Comparison of ENCODE assay signal across 8 cellular contexts in the genomic region with DNA sequence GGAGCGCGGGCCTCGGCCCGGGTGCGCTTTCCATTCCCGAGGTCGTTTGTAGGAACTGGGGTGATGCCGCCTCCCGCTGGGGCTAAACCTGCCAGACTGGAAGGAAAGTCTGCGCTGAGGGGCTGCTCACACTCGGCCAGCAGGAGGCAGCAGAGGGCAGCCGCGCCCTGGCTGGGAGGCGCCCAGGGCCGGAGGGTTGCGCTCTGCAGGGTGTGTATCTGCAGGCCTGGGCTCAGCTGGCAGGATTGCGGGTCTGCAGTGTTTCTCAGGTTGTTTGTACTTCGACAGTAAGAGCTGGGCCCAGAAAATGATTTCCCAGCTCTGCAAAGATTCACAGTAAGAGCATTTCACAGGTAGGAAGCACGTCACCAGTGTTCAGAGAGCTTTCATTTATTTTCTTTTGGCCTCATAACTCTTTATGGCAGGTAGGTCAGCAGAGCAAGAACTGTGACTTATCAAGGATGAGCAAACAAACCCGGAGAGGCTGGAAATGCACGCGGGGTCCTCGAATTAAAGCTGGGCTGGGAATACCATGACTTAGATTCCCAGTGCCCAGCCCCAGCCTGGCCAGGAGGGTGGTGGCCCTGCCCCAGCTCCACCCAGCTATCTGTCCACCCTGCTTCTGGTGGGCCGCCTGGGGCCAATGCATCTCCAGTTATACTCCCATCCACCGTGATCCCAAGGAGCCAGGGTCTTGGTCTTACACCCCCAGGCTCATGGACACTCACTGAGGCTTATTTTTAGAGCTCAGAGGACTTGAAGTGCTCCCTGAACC. TPM values are rescaled to one million over a fixed set of nuclear protein-coding genes. Genes with fewer than 3 reads are reported as not detected.
DNase-seq lines count a peak whose midpoint lies in the region; ATAC-seq and TF ChIP-seq lines count a peak whose summit lies in the region.

No MANE protein-coding gene starts in this region.

- H3K9me3 ChIP-seq in BE2C: no peaks in the 10 kb centered on the region
- H3K9me3 ChIP-seq in left ventricle myocardium inferior (replicated peaks): no peaks in the 10 kb centered on the region
- H3K9me3 ChIP-seq in sigmoid colon: no peaks in the 10 kb centered on the region

- no peak overlapping the region for H3K27ac Mint-ChIP-seq in activated naive CD8-positive, alpha-beta T cell treated with anti-CD3 and anti-CD28 coated beads, Interleukin-2, amount 10 ng/mL, durations not matched to agents 7 days and 5 days

- POLR2A ChIA-PET in activated naive CD8-positive, alpha-beta T cell treated with anti-CD3 and anti-CD28 coated beads, Interleukin-2, amount 10 ng/mL, durations not matched to agents 7 days and 5 days (lab: Charles Lee): interaction anchor here (0.6 kb wide), 1 partner anchor 19 kb away, joined by 4 read pairs; no protein-coding TSS in a partner anchor

- no peak overlapping the region for H3K4me3 Mint-ChIP-seq in activated naive CD8-positive, alpha-beta T cell treated with anti-CD3 and anti-CD28 coated beads, Interleukin-2, amount 10 ng/mL, durations not matched to agents 7 days and 5 days

- H3K36me3 ChIP-seq in BE2C (no peaks in the 10 kb centered on the region), left ventricle myocardium inferior (no peaks in the 10 kb centered on the region), sigmoid colon (no peaks in the 10 kb centered on the region)

- peaks cover 2% of the 10 kb centered on the region for H3K27me3 Mint-ChIP-seq in activated naive CD8-positive, alpha-beta T cell treated with anti-CD3 and anti-CD28 coated beads, Interleukin-2, amount 10 ng/mL, durations not matched to agents 7 days and 5 days

- intact Hi-C loops in left ventricle myocardium inferior (cut with micrococcal nuclease): loop anchor here (5.0 kb wide), 1 partner anchor 137 kb away; no protein-coding TSS in a partner anchor
- intact Hi-C loops in sigmoid colon (cut with DNase I): loop anchor here (1.0 to 5.0 kb wide), 3 partner anchors 92 to 257 kb away; no protein-coding TSS in a partner anchor

- TF ChIP-seq EP300 in sigmoid colon (IDR thresholded peaks at IDR 0.05): no peak

- no peaks in the 10 kb centered on the region for H3K36me3 Mint-ChIP-seq in activated naive CD8-positive, alpha-beta T cell treated with anti-CD3 and anti-CD28 coated beads, Interleukin-2, amount 10 ng/mL, durations not matched to agents 7 days and 5 days

- ATAC-seq in GM19372 (IDR thresholded peaks at IDR 0.05; ENCODE audit: low read depth, unreplicated experiment) (peak; percentile 97), HG03442 (IDR thresholded peaks at IDR 0.05; ENCODE audit: unreplicated experiment) (peak; percentile 93)
- ATAC-seq in activated naive CD8-positive, alpha-beta T cell treated with anti-CD3 and anti-CD28 coated beads, Interleukin-2, amount 10 ng/mL, durations not matched to agents 7 days and 5 days (ENCODE audit: low read depth): peak; percentile 100

- H3K9me3 Mint-ChIP-seq in activated naive CD8-positive, alpha-beta T cell treated with anti-CD3 and anti-CD28 coated beads, Interleukin-2, amount 10 ng/mL, durations not matched to agents 7 days and 5 days: no peaks in the 10 kb centered on the region

- H3K27ac ChIP-seq in left ventricle myocardium inferior (replicated peaks): no peak overlapping the region
- H3K27ac ChIP-seq in sigmoid colon: no peak overlapping the region

- H3K4me1 ChIP-seq in BE2C (no peaks in the 10 kb centered on the region), left ventricle myocardium inferior (peaks cover 8% of the 10 kb centered on the region), sigmoid colon (peaks cover 0 to 7% (median 6%) of the 10 kb centered on the region in 4 donors)

- no peaks in the 10 kb centered on the region for H3K27me3 ChIP-seq in BE2C
- H3K27me3 ChIP-seq in left ventricle myocardium inferior (ENCODE audit: low read depth): peaks cover 36% of the 10 kb centered on the region
- peaks cover 0 to 8% (median 3%) of the 10 kb centered on the region in 3 donors for H3K27me3 ChIP-seq in sigmoid colon

- peak; percentile 86 for TF ChIP-seq CTCF in BE2C (IDR thresholded peaks at IDR 0.05; ENCODE audit: low read depth, low read length)
- TF ChIP-seq CTCF in left ventricle myocardium inferior (IDR thresholded peaks at IDR 0.05; ENCODE audit: borderline replicate concordance): peak; percentile 96
- TF ChIP-seq CTCF in sigmoid colon (IDR thresholded peaks at IDR 0.05): peak; percentile 90 to 97 (median 92)

- H3K4me1 Mint-ChIP-seq in activated naive CD8-positive, alpha-beta T cell treated with anti-CD3 and anti-CD28 coated beads, Interleukin-2, amount 10 ng/mL, durations not matched to agents 7 days and 5 days: peaks cover 3% of the 10 kb centered on the region

- WGBS in sigmoid colon, 2 donors: 8 to 21% methylated on average over 25 of the region's 25 CpGs

- TF ChIP-seq POLR2A in sigmoid colon (IDR thresholded peaks at IDR 0.05): no peak

- H3K4me3 ChIP-seq in BE2C (ENCODE audit: low read depth, low read length): no peak overlapping the region
- no peak overlapping the region for H3K4me3 ChIP-seq in left ventricle myocardium inferior
- H3K4me3 ChIP-seq in sigmoid colon: no peak overlapping the region

- DNase-seq in BE2C (peak; percentile 80), T follicular helper cell (ENCODE audit: low read depth) (peak; percentile 73), left ventricle myocardium inferior (peak; percentile 74), sigmoid colon (peak; percentile 86), mesenteric fat pad (ENCODE audit: low spot score) (no peak)
- DNase-seq in activated naive CD8-positive, alpha-beta T cell treated with anti-CD3 and anti-CD28 coated beads, Interleukin-2, amount 10 ng/mL, durations not matched to agents 7 days and 5 days: peak; percentile 91

RNA-seq across cellular contexts. Expression of a gene that starts 15.2 kb away (rescaled TPM):
- polyA plus RNA-seq in BE2C (2012; ENCODE audit: insufficient read depth, insufficient read length, low read depth): 59.9 TPM
- total RNA-seq in activated naive CD8-positive, alpha-beta T cell treated with anti-CD3 and anti-CD28 coated beads, Interleukin-2, amount 10 ng/mL, durations not matched to agents 7 days and 5 days: 10 to 100 TPM; 39.9 to 45.6 TPM
- total RNA-seq in left ventricle myocardium inferior: 38.2 TPM
- total RNA-seq in sigmoid colon: 10 to 100 TPM; 22.7 to 44.0 (median 34.6) TPM
- 10 to 100 TPM; 18.4 to 23.8 (median 22.8) TPM for polyA plus RNA-seq in sigmoid colon
- 27.4 TPM for total RNA-seq in mesenteric fat pad
